16 cellular contexts compared by ENCODE assay signal in genomic region chr13:34148359-34148758, GRCh38.
DNase-seq lines count a peak whose midpoint lies in the region; ATAC-seq and TF ChIP-seq lines count a peak whose summit lies in the region.
"Had no signal": no experiment of that assay in that cellular context is flagged by ENCODE, and none has a peak within 500 bp of the region (broad histone marks: within the 10 kb centered on the region; RNA-seq: fewer than 3 reads in every experiment).

No MANE protein-coding gene starts in this region.

- no peak overlapping the region for H3K9ac ChIP-seq in mesendoderm (ENCODE audit: low read length)
- H3K9ac ChIP-seq: BLaER1 had no signal

- H2AFZ ChIP-seq in GM23338 = peak overlapping the region; percentile 8; the same call in 1 of the 2 replicates

- no peaks in the 10 kb centered on the region for H3K27me3 Mint-ChIP-seq in GM23338 (ENCODE audit: insufficient read depth, low read depth, poor library complexity)

- peak overlapping the region; percentile 81 for H3K56ac ChIP-seq in mesendoderm (ENCODE audit: low read length)

- no peaks in the 10 kb centered on the region for H3K79me1 ChIP-seq in mesendoderm (ENCODE audit: low read length)

- no peaks in the 10 kb centered on the region for H3K9me3 Mint-ChIP-seq in GM23338
- H3K9me3 Mint-ChIP-seq: CD4-positive, alpha-beta T cell; CD8-positive, alpha-beta T cell had no signal

- DNase-seq in GM23338 (ENCODE audit: low spot score) (no peak), mesendoderm (no peak), Kasumi-1 (lab: John Stamatoyannopoulos, UW) (no peak)
- DNase-seq: 8988T; ACHN; BE2C; C1 segment of cervical spinal cord; Caco-2; Calu3; CD4-positive, alpha-beta T cell; CD8-positive, alpha-beta T cell; DMS79 treated with DMSO at 0.1 percent for 48 hours; GF-D8 had no signal

- H3K4me3 Mint-ChIP-seq in GM23338 = no peak overlapping the region
- H3K4me3 Mint-ChIP-seq: CD4-positive, alpha-beta T cell; CD8-positive, alpha-beta T cell had no signal

- no peaks in the 10 kb centered on the region; the same call in 1 of the 2 replicates for H3K4me1 ChIP-seq in GM23338 (ENCODE audit: insufficient read depth)
- H3K4me1 ChIP-seq in mesendoderm (ENCODE audit: control insufficient read depth, low read depth, low read length) = peaks cover 17% of the 10 kb centered on the region
- H3K4me1 ChIP-seq: BLaER1 had no signal

- H3K4me3 ChIP-seq in GM23338 (no peak overlapping the region), mesendoderm (ENCODE audit: low read length) (no peak overlapping the region)
- H3K4me3 ChIP-seq: BLaER1 had no signal

- H2BK15ac ChIP-seq in mesendoderm (replicated peaks; ENCODE audit: low read depth) = no peak overlapping the region

- H3K4me1 Mint-ChIP-seq in GM23338 = peaks cover under 1% of the 10 kb centered on the region; the same call in 2 of the 3 replicates

- H3K18ac ChIP-seq in mesendoderm (ENCODE audit: low read length) = no peak overlapping the region

- no peaks in the 10 kb centered on the region for H4K20me1 ChIP-seq in GM23338 (replicated peaks; ENCODE audit: insufficient read depth)
- H4K20me1 ChIP-seq: BLaER1 had no signal

- TF ChIP-seq CTCF in C4-2B (conservative IDR thresholded peaks at IDR 0.05) (no peak), GM23338 (conservative IDR thresholded peaks at IDR 0.05; ENCODE audit: low read depth in 2 of 2) (no peak)

- H4K8ac ChIP-seq in mesendoderm (ENCODE audit: low read depth, low read length) = no peak overlapping the region

- H3K79me2 ChIP-seq in GM23338 (replicated peaks; ENCODE audit: insufficient read depth) = no peaks in the 10 kb centered on the region
- H3K79me2 ChIP-seq in mesendoderm (ENCODE audit: control insufficient read depth, insufficient read depth, low read length) = no peaks in the 10 kb centered on the region

- H2AK5ac ChIP-seq in mesendoderm (ENCODE audit: low read length) = peak overlapping the region; percentile 67

- no peak for ATAC-seq in GM23338
- ATAC-seq in GM21381 (IDR thresholded peaks at IDR 0.05; ENCODE audit: unreplicated experiment) = no peak
- ATAC-seq: CD8-positive, alpha-beta T cell had no signal

- WGBS in mesendoderm (ENCODE audit: extremely low coverage, insufficient coverage, low lambda C conversion rate) = no CpG with 5 or more reads among the region's 6 CpGs

- H2BK120ac ChIP-seq in mesendoderm (ENCODE audit: low read depth, low read length) = no peak overlapping the region

- no peak overlapping the region for H4K5ac ChIP-seq in mesendoderm (ENCODE audit: low read length)

- H3K27ac Mint-ChIP-seq in GM23338 = no peak overlapping the region
- H3K27ac Mint-ChIP-seq: CD4-positive, alpha-beta T cell; CD8-positive, alpha-beta T cell had no signal

- H3K4me2 ChIP-seq in GM23338 (no peak overlapping the region), mesendoderm (ENCODE audit: low read length) (no peak overlapping the region)
- H3K4me2 ChIP-seq: BLaER1 had no signal

- no peaks in the 10 kb centered on the region for H3F3A ChIP-seq in GM23338 (replicated peaks; ENCODE audit: low read depth)

- H3K27me3 ChIP-seq in GM23338 (ENCODE audit: insufficient read depth) (no peaks in the 10 kb centered on the region), mesendoderm (ENCODE audit: insufficient read depth, low read length, poor library complexity) (no peaks in the 10 kb centered on the region)
- H3K27me3 ChIP-seq: BE2C, BLaER1 had no signal

- H3K36me3 Mint-ChIP-seq in GM23338 (ENCODE audit: low read depth) = no peaks in the 10 kb centered on the region
- H3K36me3 Mint-ChIP-seq: CD8-positive, alpha-beta T cell had no signal

- peak overlapping the region; percentile 86 for H2BK5ac ChIP-seq in mesendoderm (ENCODE audit: low read length)

- H3K36me3 ChIP-seq in GM23338 (ENCODE audit: insufficient read depth) = no peaks in the 10 kb centered on the region
- H3K36me3 ChIP-seq in mesendoderm (ENCODE audit: control insufficient read depth, insufficient read depth, low read length) = no peaks in the 10 kb centered on the region
- H3K36me3 ChIP-seq: BE2C, BLaER1 had no signal

- no peaks in the 10 kb centered on the region for H3K9me2 ChIP-seq in GM23338 (ENCODE audit: insufficient read depth)

- peak overlapping the region; percentile 30; the same call in 1 of the 2 replicates for H3K27ac ChIP-seq in C4-2B
- H3K27ac ChIP-seq in GM23338 (ENCODE audit: low read depth) = no peak overlapping the region
- H3K27ac ChIP-seq in mesendoderm (ENCODE audit: low read depth, low read length) = no peak overlapping the region
- H3K27ac ChIP-seq: BLaER1 had no signal

- H3K4ac ChIP-seq in mesendoderm (ENCODE audit: low read depth, low read length) = no peak overlapping the region

- no peak overlapping the region for H3K23ac ChIP-seq in mesendoderm (ENCODE audit: low read length)

TF ChIP-seq in GM23338, 12 proteins besides CTCF, POLR2A, EP300 and RAD21:
- TF ChIP-seq ZNF114 (CRISPR knock-in tag; IDR thresholded peaks at IDR 0.05) = no peak
- no peak for TF ChIP-seq NANOG (IDR thresholded peaks at IDR 0.05; ENCODE audit: borderline replicate concordance)
- no peak for TF ChIP-seq JUNB (IDR thresholded peaks at IDR 0.05; ENCODE audit: unreplicated experiment)
- TF ChIP-seq EZH2phosphoT487 (IDR thresholded peaks at IDR 0.05; ENCODE audit: unreplicated experiment) = no peak
- no peak for TF ChIP-seq ETS1 (IDR thresholded peaks at IDR 0.05)
- no peak for TF ChIP-seq POLR2AphosphoS5 (IDR thresholded peaks at IDR 0.05; ENCODE audit: low read depth)
